In genomic region chr10:122056431-122057094, GRCh38 we compare ENCODE assay signal across 1 cellular context.
TF ChIP-seq lines count a peak whose summit lies in the region.

No MANE protein-coding gene starts in this region.

TF ChIP-seq in HepG2, 621 proteins besides CTCF, POLR2A, EP300 and RAD21 (continued from another document and continues in another):
- TF ChIP-seq, protein P1, sequence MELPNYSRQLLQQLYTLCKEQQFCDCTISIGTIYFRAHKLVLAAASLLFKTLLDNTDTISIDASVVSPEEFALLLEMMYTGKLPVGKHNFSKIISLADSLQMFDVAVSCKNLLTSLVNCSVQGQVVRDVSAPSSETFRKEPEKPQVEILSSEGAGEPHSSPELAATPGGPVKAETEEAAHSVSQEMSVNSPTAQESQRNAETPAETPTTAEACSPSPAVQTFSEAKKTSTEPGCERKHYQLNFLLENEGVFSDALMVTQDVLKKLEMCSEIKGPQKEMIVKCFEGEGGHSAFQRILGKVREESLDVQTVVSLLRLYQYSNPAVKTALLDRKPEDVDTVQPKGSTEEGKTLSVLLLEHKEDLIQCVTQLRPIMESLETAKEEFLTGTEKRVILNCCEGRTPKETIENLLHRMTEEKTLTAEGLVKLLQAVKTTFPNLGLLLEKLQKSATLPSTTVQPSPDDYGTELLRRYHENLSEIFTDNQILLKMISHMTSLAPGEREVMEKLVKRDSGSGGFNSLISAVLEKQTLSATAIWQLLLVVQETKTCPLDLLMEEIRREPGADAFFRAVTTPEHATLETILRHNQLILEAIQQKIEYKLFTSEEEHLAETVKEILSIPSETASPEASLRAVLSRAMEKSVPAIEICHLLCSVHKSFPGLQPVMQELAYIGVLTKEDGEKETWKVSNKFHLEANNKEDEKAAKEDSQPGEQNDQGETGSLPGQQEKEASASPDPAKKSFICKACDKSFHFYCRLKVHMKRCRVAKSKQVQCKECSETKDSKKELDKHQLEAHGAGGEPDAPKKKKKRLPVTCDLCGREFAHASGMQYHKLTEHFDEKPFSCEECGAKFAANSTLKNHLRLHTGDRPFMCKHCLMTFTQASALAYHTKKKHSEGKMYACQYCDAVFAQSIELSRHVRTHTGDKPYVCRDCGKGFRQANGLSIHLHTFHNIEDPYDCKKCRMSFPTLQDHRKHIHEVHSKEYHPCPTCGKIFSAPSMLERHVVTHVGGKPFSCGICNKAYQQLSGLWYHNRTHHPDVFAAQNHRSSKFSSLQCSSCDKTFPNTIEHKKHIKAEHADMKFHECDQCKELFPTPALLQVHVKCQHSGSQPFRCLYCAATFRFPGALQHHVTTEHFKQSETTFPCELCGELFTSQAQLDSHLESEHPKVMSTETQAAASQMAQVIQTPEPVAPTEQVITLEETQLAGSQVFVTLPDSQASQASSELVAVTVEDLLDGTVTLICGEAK (IDR thresholded peaks at IDR 0.05), result no peak
- TF ChIP-seq, protein P1 (CRISPR knock-in tag; IDR thresholded peaks at IDR 0.05), result peak; percentile 73; the same call in 1 of the 2 replicates
- TF ChIP-seq, protein P2, sequence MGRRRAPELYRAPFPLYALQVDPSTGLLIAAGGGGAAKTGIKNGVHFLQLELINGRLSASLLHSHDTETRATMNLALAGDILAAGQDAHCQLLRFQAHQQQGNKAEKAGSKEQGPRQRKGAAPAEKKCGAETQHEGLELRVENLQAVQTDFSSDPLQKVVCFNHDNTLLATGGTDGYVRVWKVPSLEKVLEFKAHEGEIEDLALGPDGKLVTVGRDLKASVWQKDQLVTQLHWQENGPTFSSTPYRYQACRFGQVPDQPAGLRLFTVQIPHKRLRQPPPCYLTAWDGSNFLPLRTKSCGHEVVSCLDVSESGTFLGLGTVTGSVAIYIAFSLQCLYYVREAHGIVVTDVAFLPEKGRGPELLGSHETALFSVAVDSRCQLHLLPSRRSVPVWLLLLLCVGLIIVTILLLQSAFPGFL (CRISPR knock-in tag; IDR thresholded peaks at IDR 0.05), result no peak
- peak; percentile 53; the same call in 1 of the 2 replicates for TF ChIP-seq ZNF460 (CRISPR knock-in tag; IDR thresholded peaks at IDR 0.05; ENCODE audit: borderline replicate concordance)
- TF ChIP-seq, protein P3, sequence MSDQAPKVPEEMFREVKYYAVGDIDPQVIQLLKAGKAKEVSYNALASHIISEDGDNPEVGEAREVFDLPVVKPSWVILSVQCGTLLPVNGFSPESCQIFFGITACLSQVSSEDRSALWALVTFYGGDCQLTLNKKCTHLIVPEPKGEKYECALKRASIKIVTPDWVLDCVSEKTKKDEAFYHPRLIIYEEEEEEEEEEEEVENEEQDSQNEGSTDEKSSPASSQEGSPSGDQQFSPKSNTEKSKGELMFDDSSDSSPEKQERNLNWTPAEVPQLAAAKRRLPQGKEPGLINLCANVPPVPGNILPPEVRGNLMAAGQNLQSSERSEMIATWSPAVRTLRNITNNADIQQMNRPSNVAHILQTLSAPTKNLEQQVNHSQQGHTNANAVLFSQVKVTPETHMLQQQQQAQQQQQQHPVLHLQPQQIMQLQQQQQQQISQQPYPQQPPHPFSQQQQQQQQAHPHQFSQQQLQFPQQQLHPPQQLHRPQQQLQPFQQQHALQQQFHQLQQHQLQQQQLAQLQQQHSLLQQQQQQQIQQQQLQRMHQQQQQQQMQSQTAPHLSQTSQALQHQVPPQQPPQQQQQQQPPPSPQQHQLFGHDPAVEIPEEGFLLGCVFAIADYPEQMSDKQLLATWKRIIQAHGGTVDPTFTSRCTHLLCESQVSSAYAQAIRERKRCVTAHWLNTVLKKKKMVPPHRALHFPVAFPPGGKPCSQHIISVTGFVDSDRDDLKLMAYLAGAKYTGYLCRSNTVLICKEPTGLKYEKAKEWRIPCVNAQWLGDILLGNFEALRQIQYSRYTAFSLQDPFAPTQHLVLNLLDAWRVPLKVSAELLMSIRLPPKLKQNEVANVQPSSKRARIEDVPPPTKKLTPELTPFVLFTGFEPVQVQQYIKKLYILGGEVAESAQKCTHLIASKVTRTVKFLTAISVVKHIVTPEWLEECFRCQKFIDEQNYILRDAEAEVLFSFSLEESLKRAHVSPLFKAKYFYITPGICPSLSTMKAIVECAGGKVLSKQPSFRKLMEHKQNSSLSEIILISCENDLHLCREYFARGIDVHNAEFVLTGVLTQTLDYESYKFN (CRISPR knock-in tag; conservative IDR thresholded peaks at IDR 0.05), result peak; percentile 71
- no peak for TF ChIP-seq ERF (CRISPR knock-in tag; IDR thresholded peaks at IDR 0.05)
- TF ChIP-seq MAZ (IDR thresholded peaks at IDR 0.05; ENCODE audit: borderline replicate concordance, low read depth, low read length), result no peak
- no peak for TF ChIP-seq MAZ (CRISPR knock-in tag; IDR thresholded peaks at IDR 0.05; ENCODE audit: low read depth)
- TF ChIP-seq RCOR2 (CRISPR knock-in tag; IDR thresholded peaks at IDR 0.05), result peak; percentile 56; the same call in 1 of the 2 replicates
- no peak for TF ChIP-seq ZNF205 (CRISPR knock-in tag; IDR thresholded peaks at IDR 0.05)
- TF ChIP-seq YEATS2 (CRISPR knock-in tag; IDR thresholded peaks at IDR 0.05; ENCODE audit: borderline replicate concordance), result no peak
- no peak for TF ChIP-seq ZNF441 (CRISPR knock-in tag; IDR thresholded peaks at IDR 0.05; ENCODE audit: borderline replicate concordance)
- peak; percentile 89 for TF ChIP-seq ATF3 (CRISPR knock-in tag; IDR thresholded peaks at IDR 0.05)
- TF ChIP-seq, protein P4, sequence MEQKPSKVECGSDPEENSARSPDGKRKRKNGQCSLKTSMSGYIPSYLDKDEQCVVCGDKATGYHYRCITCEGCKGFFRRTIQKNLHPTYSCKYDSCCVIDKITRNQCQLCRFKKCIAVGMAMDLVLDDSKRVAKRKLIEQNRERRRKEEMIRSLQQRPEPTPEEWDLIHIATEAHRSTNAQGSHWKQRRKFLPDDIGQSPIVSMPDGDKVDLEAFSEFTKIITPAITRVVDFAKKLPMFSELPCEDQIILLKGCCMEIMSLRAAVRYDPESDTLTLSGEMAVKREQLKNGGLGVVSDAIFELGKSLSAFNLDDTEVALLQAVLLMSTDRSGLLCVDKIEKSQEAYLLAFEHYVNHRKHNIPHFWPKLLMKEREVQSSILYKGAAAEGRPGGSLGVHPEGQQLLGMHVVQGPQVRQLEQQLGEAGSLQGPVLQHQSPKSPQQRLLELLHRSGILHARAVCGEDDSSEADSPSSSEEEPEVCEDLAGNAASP (CRISPR knock-in tag; IDR thresholded peaks at IDR 0.05; ENCODE audit: borderline replicate concordance), result peak; percentile 93; the same call in 1 of the 2 replicates
- TF ChIP-seq CBX5 (CRISPR knock-in tag; IDR thresholded peaks at IDR 0.05; ENCODE audit: borderline replicate concordance), result no peak
- TF ChIP-seq, protein P5, sequence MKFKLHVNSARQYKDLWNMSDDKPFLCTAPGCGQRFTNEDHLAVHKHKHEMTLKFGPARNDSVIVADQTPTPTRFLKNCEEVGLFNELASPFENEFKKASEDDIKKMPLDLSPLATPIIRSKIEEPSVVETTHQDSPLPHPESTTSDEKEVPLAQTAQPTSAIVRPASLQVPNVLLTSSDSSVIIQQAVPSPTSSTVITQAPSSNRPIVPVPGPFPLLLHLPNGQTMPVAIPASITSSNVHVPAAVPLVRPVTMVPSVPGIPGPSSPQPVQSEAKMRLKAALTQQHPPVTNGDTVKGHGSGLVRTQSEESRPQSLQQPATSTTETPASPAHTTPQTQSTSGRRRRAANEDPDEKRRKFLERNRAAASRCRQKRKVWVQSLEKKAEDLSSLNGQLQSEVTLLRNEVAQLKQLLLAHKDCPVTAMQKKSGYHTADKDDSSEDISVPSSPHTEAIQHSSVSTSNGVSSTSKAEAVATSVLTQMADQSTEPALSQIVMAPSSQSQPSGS (CRISPR knock-in tag; IDR thresholded peaks at IDR 0.05), result no peak
- peak; percentile 39; the same call in 1 of the 2 replicates for TF ChIP-seq ZBTB38 (CRISPR knock-in tag; IDR thresholded peaks at IDR 0.05)
- TF ChIP-seq TFE3 (CRISPR knock-in tag; IDR thresholded peaks at IDR 0.05), result peak; percentile 77
- no peak for TF ChIP-seq RFXAP (CRISPR knock-in tag; IDR thresholded peaks at IDR 0.05; ENCODE audit: borderline replicate concordance)
- TF ChIP-seq, protein P6, sequence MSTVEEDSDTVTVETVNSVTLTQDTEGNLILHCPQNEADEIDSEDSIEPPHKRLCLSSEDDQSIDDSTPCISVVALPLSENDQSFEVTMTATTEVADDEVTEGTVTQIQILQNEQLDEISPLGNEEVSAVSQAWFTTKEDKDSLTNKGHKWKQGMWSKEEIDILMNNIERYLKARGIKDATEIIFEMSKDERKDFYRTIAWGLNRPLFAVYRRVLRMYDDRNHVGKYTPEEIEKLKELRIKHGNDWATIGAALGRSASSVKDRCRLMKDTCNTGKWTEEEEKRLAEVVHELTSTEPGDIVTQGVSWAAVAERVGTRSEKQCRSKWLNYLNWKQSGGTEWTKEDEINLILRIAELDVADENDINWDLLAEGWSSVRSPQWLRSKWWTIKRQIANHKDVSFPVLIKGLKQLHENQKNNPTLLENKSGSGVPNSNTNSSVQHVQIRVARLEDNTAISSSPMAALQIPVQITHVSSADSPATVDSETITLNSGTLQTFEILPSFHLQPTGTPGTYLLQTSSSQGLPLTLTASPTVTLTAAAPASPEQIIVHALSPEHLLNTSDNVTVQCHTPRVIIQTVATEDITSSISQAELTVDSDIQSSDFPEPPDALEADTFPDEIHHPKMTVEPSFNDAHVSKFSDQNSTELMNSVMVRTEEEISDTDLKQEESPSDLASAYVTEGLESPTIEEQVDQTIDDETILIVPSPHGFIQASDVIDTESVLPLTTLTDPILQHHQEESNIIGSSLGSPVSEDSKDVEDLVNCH (CRISPR knock-in tag; IDR thresholded peaks at IDR 0.05), result no peak
- TF ChIP-seq ZFX (CRISPR knock-in tag; IDR thresholded peaks at IDR 0.05; ENCODE audit: low read depth), result no peak
- TF ChIP-seq, protein P7, sequence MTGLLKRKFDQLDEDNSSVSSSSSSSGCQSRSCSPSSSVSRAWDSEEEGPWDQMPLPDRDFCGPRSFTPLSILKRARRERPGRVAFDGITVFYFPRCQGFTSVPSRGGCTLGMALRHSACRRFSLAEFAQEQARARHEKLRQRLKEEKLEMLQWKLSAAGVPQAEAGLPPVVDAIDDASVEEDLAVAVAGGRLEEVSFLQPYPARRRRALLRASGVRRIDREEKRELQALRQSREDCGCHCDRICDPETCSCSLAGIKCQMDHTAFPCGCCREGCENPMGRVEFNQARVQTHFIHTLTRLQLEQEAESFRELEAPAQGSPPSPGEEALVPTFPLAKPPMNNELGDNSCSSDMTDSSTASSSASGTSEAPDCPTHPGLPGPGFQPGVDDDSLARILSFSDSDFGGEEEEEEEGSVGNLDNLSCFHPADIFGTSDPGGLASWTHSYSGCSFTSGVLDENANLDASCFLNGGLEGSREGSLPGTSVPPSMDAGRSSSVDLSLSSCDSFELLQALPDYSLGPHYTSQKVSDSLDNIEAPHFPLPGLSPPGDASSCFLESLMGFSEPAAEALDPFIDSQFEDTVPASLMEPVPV (CRISPR knock-in tag; IDR thresholded peaks at IDR 0.05), result no peak
- no peak for TF ChIP-seq TGIF2 (CRISPR knock-in tag; IDR thresholded peaks at IDR 0.05)
- TF ChIP-seq PPARG (CRISPR knock-in tag; conservative IDR thresholded peaks at IDR 0.05), result no peak
- TF ChIP-seq HNRNPUL1 (IDR thresholded peaks at IDR 0.05; ENCODE audit: low read depth, low read length), result no peak
- TF ChIP-seq HHEX (CRISPR knock-in tag; IDR thresholded peaks at IDR 0.05), result no peak
- no peak for TF ChIP-seq ZNF317 (CRISPR knock-in tag; IDR thresholded peaks at IDR 0.05)
- no peak for TF ChIP-seq CAMTA2 (CRISPR knock-in tag; IDR thresholded peaks at IDR 0.05; ENCODE audit: borderline replicate concordance)
- TF ChIP-seq DPF2 (CRISPR knock-in tag; IDR thresholded peaks at IDR 0.05; ENCODE audit: borderline replicate concordance, low read depth), result 0 out of 2 replicates have a peak, but pooled peaks have one; percentile 36
- no peak for TF ChIP-seq CREBL2 (CRISPR knock-in tag; IDR thresholded peaks at IDR 0.05; ENCODE audit: borderline replicate concordance)
- no peak for TF ChIP-seq ATAD3A (CRISPR knock-in tag; IDR thresholded peaks at IDR 0.05)
- no peak for TF ChIP-seq ZNF749 (CRISPR knock-in tag; IDR thresholded peaks at IDR 0.05; ENCODE audit: borderline replicate concordance)
- peak; percentile 52; the same call in 1 of the 2 replicates for TF ChIP-seq HNF4A (CRISPR knock-in tag; IDR thresholded peaks at IDR 0.05)
